ENCODE assay signal across 1 cellular context in the genomic region with DNA sequence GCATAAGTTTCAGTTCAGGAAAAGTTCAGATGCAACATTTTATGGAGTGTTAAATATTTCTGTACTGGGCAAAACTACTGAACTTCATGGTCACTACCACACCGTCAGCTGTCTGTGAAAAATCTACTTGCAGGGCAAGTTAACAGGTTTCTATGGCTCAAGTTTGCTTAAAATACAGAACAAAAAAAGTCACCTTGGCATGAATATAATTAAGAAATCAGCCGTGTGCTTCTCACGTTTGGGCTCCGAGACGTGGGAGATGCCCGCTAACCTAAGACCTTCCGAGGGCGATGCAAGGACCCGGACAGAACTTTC.
TF ChIP-seq lines count a peak whose summit lies in the region.

No MANE protein-coding gene starts in this region.

TF ChIP-seq in HEK293, 187 proteins besides CTCF, POLR2A, EP300 and RAD21 (continued from another document):
- TF ChIP-seq OVOL3 (tag by site-specific recombination; IDR thresholded peaks at IDR 0.05), result no peak
- TF ChIP-seq GLIS2 (tag by site-specific recombination; IDR thresholded peaks at IDR 0.05), result 0 out of 2 replicates have a peak, but pooled peaks have one; percentile 13
- TF ChIP-seq, protein P1, sequence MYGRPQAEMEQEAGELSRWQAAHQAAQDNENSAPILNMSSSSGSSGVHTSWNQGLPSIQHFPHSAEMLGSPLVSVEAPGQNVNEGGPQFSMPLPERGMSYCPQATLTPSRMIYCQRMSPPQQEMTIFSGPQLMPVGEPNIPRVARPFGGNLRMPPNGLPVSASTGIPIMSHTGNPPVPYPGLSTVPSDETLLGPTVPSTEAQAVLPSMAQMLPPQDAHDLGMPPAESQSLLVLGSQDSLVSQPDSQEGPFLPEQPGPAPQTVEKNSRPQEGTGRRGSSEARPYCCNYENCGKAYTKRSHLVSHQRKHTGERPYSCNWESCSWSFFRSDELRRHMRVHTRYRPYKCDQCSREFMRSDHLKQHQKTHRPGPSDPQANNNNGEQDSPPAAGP (tag by site-specific recombination; IDR thresholded peaks at IDR 0.05), result no peak
- TF ChIP-seq ZNF660 (tag by site-specific recombination; IDR thresholded peaks at IDR 0.05), result no peak
- no peak for TF ChIP-seq ZNF148 (tag by site-specific recombination; IDR thresholded peaks at IDR 0.05; ENCODE audit: borderline replicate concordance)
